Comparison of ENCODE assay signal across 19 cellular contexts in the genomic region with DNA sequence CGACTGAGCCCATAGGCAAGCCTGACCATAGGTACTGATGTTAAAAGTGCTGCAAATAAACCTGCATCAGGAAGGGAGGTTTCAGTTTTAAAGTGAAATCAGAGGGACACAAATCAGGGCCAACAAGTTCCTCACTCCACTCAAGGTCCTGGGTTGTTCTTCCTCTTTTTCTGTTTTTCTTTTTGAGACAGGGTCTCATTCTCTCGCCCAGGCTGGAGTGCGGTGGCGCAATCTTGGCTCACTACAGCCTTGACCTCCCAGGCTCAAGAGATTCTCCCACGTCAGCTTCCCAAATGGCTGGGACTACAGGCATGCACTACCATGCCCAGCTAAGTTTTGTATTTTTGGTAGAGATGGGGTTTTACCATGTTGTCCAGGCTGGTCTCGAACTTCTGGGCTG. TPM values are rescaled to one million over a fixed set of nuclear protein-coding genes. Genes with fewer than 3 reads are reported as not detected.
DNase-seq lines count a peak whose midpoint lies in the region; ATAC-seq, FAIRE-seq and TF ChIP-seq lines count a peak whose summit lies in the region.
"Had no signal": no experiment of that assay in that cellular context is flagged by ENCODE, and none has a peak within 500 bp of the region (broad histone marks: within the 10 kb centered on the region; RNA-seq: fewer than 3 reads in every experiment).

No MANE protein-coding gene starts in this region.

- H3K27ac Mint-ChIP-seq in MCF 10A (ENCODE audit: low read depth, unreplicated experiment): peak overlapping the region; percentile 75
- H3K27ac Mint-ChIP-seq: mesothelial cell of epicardium had no signal

- peaks cover 33% of the 10 kb centered on the region for H3K36me3 ChIP-seq in mammary epithelial cell (ENCODE audit: insufficient read depth, low read length)
- peaks cover 34 to 81% of the 10 kb centered on the region in 2 experiments for H3K36me3 ChIP-seq in HepG2 (replicated peaks in 1 of 2; ENCODE audit: control insufficient read depth in 1 of 2, insufficient read depth in 2 of 2, low read length in 2 of 2)
- H3K36me3 ChIP-seq in upper lobe of left lung: peaks cover 8 to 80% (median 62%) of the 10 kb centered on the region in 4 donors

- H3K9me3 Mint-ChIP-seq in MCF 10A (ENCODE audit: unreplicated experiment): no peaks in the 10 kb centered on the region
- H3K9me3 Mint-ChIP-seq: CD4-positive, alpha-beta memory T cell; mesothelial cell of epicardium had no signal

- TF ChIP-seq POLR2A in HepG2 (IDR thresholded peaks at IDR 0.05; ENCODE audit: insufficient read depth in 1 of 2, low read depth in 2 of 2, low read length in 2 of 2): no peak
- TF ChIP-seq POLR2A in upper lobe of left lung (IDR thresholded peaks at IDR 0.05): no peak

- H4K20me1 ChIP-seq in mammary epithelial cell (ENCODE audit: insufficient read depth, low read length) (no peaks in the 10 kb centered on the region), HepG2 (ENCODE audit: insufficient read depth, low read length) (peaks cover 4% of the 10 kb centered on the region; the same call in 1 of the 2 replicates)

- TF ChIP-seq CTCF in MCF 10A (IDR thresholded peaks at IDR 0.05; ENCODE audit: unreplicated experiment): no peak
- no peak for TF ChIP-seq CTCF in mammary epithelial cell (conservative IDR thresholded peaks at IDR 0.05 in 1 of 2, IDR thresholded peaks at IDR 0.05 in 1 of 2; ENCODE audit: extremely low read depth in 1 of 2, insufficient read depth in 1 of 2, low read depth in 1 of 2, low read length in 2 of 2)
- TF ChIP-seq CTCF in HepG2 (CRISPR knock-in tag; IDR thresholded peaks at IDR 0.05): no peak
- no peak for TF ChIP-seq CTCF in upper lobe of left lung (IDR thresholded peaks at IDR 0.05)

- 92% methylated on average over 6 of the region's 6 CpGs for WGBS in mammary epithelial cell (ENCODE audit: low coverage, missing lambda C conversion rate)
- WGBS in HepG2 (ENCODE audit: low lambda C conversion rate): 95% methylated on average over 6 of the region's 6 CpGs
- 67 to 71% methylated on average over 6 of the region's 6 CpGs for WGBS in upper lobe of left lung, 2 donors

- no peak for FAIRE-seq in HepG2 (lab: Jason Lieb, UNC)
- FAIRE-seq: K562, keratinocyte had no signal

- intact Hi-C loops in MCF 10A (cut with micrococcal nuclease): no loop called here
- intact Hi-C loops in mammary epithelial cell (cut with micrococcal nuclease): no loop called here
- intact Hi-C loops in HepG2 (cut with micrococcal nuclease; ENCODE audit: unreplicated experiment): no loop called here

- CTCF ChIA-PET in MCF 10A (lab: Yijun Ruan, JAX): no interaction called here
- CTCF ChIA-PET in mammary epithelial cell (lab: Charles Lee; ENCODE audit: low non-redundant PET): no interaction called here
- CTCF ChIA-PET in HepG2 (lab: Yijun Ruan, JAX; ENCODE audit: low intra/inter-chr PET ratio, low total read pairs): no interaction called here

- TF ChIP-seq RAD21 in HepG2 (CRISPR knock-in tag; IDR thresholded peaks at IDR 0.05): no peak

- H3K4me3 Mint-ChIP-seq in MCF 10A (ENCODE audit: unreplicated experiment): no peak overlapping the region
- H3K4me3 Mint-ChIP-seq: CD4-positive, alpha-beta memory T cell; mesothelial cell of epicardium had no signal

- no peak for DNase-seq in MCF 10A (ENCODE audit: unreplicated experiment)
- no peak for DNase-seq in mammary epithelial cell
- peak; percentile 28 for DNase-seq in SKM-1 (lab: John Stamatoyannopoulos, UW; ENCODE audit: unreplicated experiment)
- DNase-seq in HepG2 (ENCODE audit: low spot score): no peak
- no peak for DNase-seq in upper lobe of left lung
- no peak for DNase-seq in middle frontal gyrus (ENCODE audit: extremely low spot score, low spot score)
- no peak for DNase-seq in 8988T
- DNase-seq: activated CD4-positive, CD25-positive, alpha-beta regulatory T cell treated with anti-CD3 and anti-CD28 coated beads, Interleukin-2, amount 50 U/mL, for 72 hours; activated effector memory CD4-positive, alpha-beta T cell treated with anti-CD3 and anti-CD28 coated beads, Interleukin-2, amount 50 U/mL, for 16 hours; CD4-positive, alpha-beta memory T cell; DMS79; heart right ventricle; NCI-H1105 treated with DMSO at 0.1 percent for 48 hours; NCI-H2171 had no signal

- in situ Hi-C loops in mammary epithelial cell (cut with MboI; ENCODE audit: low sequenced_read_pairs in 2 of 2) (no loop called here), HepG2 (cut with HindIII; ENCODE audit: extremely low pct_ligation_motif_present, low pct_unique_long_range_greater_than_20kb) (no loop called here)

- no peaks in the 10 kb centered on the region for H3K27me3 Mint-ChIP-seq in MCF 10A (ENCODE audit: insufficient read depth, unreplicated experiment)
- H3K27me3 Mint-ChIP-seq: CD4-positive, alpha-beta memory T cell had no signal

- no peak for ATAC-seq in HepG2
- ATAC-seq in upper lobe of left lung (ENCODE audit: low FRiP score in 2 of 2): peak in 1 of 2 donors; percentile 12
- ATAC-seq in GM21367 (IDR thresholded peaks at IDR 0.05; ENCODE audit: unreplicated experiment): no peak
- ATAC-seq: K562 had no signal

- H3K79me2 ChIP-seq in mammary epithelial cell (ENCODE audit: insufficient read depth, low read length) (peaks cover 76% of the 10 kb centered on the region), HepG2 (ENCODE audit: insufficient read depth, low read length) (peaks cover 39% of the 10 kb centered on the region)

- no peak overlapping the region for H2AFZ ChIP-seq in mammary epithelial cell (ENCODE audit: low read depth, low read length)
- no peak overlapping the region for H2AFZ ChIP-seq in HepG2 (ENCODE audit: low read length)

- no peaks in the 10 kb centered on the region for H3K4me1 ChIP-seq in mammary epithelial cell (ENCODE audit: insufficient read depth, low read length)
- H3K4me1 ChIP-seq in HepG2 (ENCODE audit: insufficient read depth, low read length): peaks cover 8% of the 10 kb centered on the region
- H3K4me1 ChIP-seq in upper lobe of left lung: no peaks in the 10 kb centered on the region
- H3K4me1 ChIP-seq: tibial artery had no signal

- POLR2A ChIA-PET in MCF 10A (lab: Yijun Ruan, JAX): no interaction called here
- POLR2A ChIA-PET in HepG2 (lab: Yijun Ruan, JAX): interaction anchor here (0.6 to 1.1 kb wide), 2 partner anchors 60 to 133 kb away, joined by 3 read pairs; no protein-coding TSS in a partner anchor

- peaks cover 91% of the 10 kb centered on the region for H3K36me3 Mint-ChIP-seq in MCF 10A (ENCODE audit: insufficient read depth, unreplicated experiment)

- dilution Hi-C loops in mammary epithelial cell (cut with HindIII; ENCODE audit: low sequenced_read_pairs): no loop called here

- TF ChIP-seq EP300 in HepG2 (IDR thresholded peaks at IDR 0.05; ENCODE audit: low read depth in 2 of 2, low read length in 2 of 2) (no peak), HepG2 (CRISPR knock-in tag; IDR thresholded peaks at IDR 0.05; ENCODE audit: borderline replicate concordance) (no peak), upper lobe of left lung (IDR thresholded peaks at IDR 0.05) (no peak)

- H3K27ac ChIP-seq in mammary epithelial cell (ENCODE audit: insufficient read depth, low read depth, low read length): no peak overlapping the region
- no peak overlapping the region for H3K27ac ChIP-seq in HepG2 (ENCODE audit: extremely low read length, insufficient read depth, low read length)
- H3K27ac ChIP-seq in upper lobe of left lung: peak overlapping the region in 3 of 4 donors; percentile 32 to 76 (median 51)
- H3K27ac ChIP-seq: tibial artery had no signal

- H3K4me2 ChIP-seq in mammary epithelial cell (ENCODE audit: insufficient read depth, low read depth, low read length) (no peak overlapping the region), HepG2 (ENCODE audit: low read depth, low read length) (no peak overlapping the region)

- H3K9me3 ChIP-seq in mammary epithelial cell (replicated peaks; ENCODE audit: insufficient read depth, low read length) (no peaks in the 10 kb centered on the region), HepG2 (ENCODE audit: low read length) (no peaks in the 10 kb centered on the region), upper lobe of left lung (no peaks in the 10 kb centered on the region)
- H3K9me3 ChIP-seq: heart right ventricle, tibial artery had no signal

- H3K27me3 ChIP-seq in mammary epithelial cell (ENCODE audit: insufficient read depth, low read length): no peaks in the 10 kb centered on the region
- no peaks in the 10 kb centered on the region for H3K27me3 ChIP-seq in HepG2 (ENCODE audit: control insufficient read depth in 1 of 2, insufficient read depth in 2 of 2, low read length in 2 of 2)
- H3K27me3 ChIP-seq in upper lobe of left lung: no peaks in the 10 kb centered on the region
- H3K27me3 ChIP-seq: heart right ventricle, tibial artery had no signal

- H3K4me3 ChIP-seq in mammary epithelial cell (replicated peaks in 1 of 3; ENCODE audit: insufficient read depth in 1 of 3, low read depth in 2 of 3, low read length in 3 of 3) (no peak overlapping the region), HepG2 (replicated peaks in 1 of 3; ENCODE audit: insufficient read depth in 1 of 3, low read depth in 2 of 3, low read length in 3 of 3) (no peak overlapping the region), upper lobe of left lung (no peak overlapping the region)
- H3K4me3 ChIP-seq: heart right ventricle, K562, tibial artery had no signal

- BruUV-seq in MCF 10A (replicated peaks; lab: Mats Ljungman, UMichigan): no TSS peak
- BruUV-seq in mammary epithelial cell (replicated peaks; lab: Mats Ljungman, UMichigan): no TSS peak
- BruUV-seq in HepG2 (replicated peaks; lab: Mats Ljungman, UMichigan): no TSS peak

- H3K9ac ChIP-seq in mammary epithelial cell (ENCODE audit: insufficient read depth, low read length) (no peak overlapping the region), HepG2 (ENCODE audit: insufficient read depth, low read depth, low read length) (no peak overlapping the region)

- H3K4me1 Mint-ChIP-seq in MCF 10A (ENCODE audit: insufficient read depth, unreplicated experiment): peaks cover 6% of the 10 kb centered on the region
- H3K4me1 Mint-ChIP-seq: mesothelial cell of epicardium had no signal

RNA-seq across cellular contexts. Expression of gene WDR45B, which starts 20.4 kb away (rescaled TPM):
- total RNA-seq in MCF 10A (2022) (87.3 and 88.3 TPM in 2 replicates), mammary epithelial cell (10 to 100 TPM; 62.2 to 68.4 TPM), HepG2 (2016; rRNA removed; fragmentation: Illumina TruSeq; extraction: Trizol) (86.2 and 88.8 TPM in 2 replicates), upper lobe of left lung (10 to 100 TPM; 54.9 to 90.0 (median 74.3) TPM)
- polyA plus RNA-seq in mammary epithelial cell (71.9 TPM), HepG2 (2011; rRNA removed) (153 and 155 TPM in 2 replicates)
- polyA minus RNA-seq in mammary epithelial cell: 71.2 TPM
- 59.9 and 62.3 TPM in 2 replicates for total RNA-seq in HepG2 (2016; cell fraction: cytosol; rRNA removed; fragmentation: Illumina TruSeq; extraction: Trizol; ENCODE audit: low read depth)
- total RNA-seq in HepG2 (2016; cell fraction: insoluble cytoplasmic fraction; rRNA removed; fragmentation: Illumina TruSeq; extraction: Trizol): 80.2 and 87.6 TPM in 2 replicates
- total RNA-seq in HepG2 (2016; cell fraction: membrane; rRNA removed; fragmentation: Illumina TruSeq; extraction: Trizol): 148 and 149 TPM in 2 replicates
- 45.2 and 55.4 TPM in 2 replicates for total RNA-seq in HepG2 (2016; cell fraction: nucleus; rRNA removed; fragmentation: Illumina TruSeq; extraction: Trizol)
- 121 and 131 TPM in 2 replicates for polyA plus RNA-seq in HepG2 (2011; cell fraction: cytosol; rRNA removed)
- polyA plus RNA-seq in HepG2 (2011; cell fraction: nucleus; rRNA removed): 186 and 214 TPM in 2 replicates
- polyA plus RNA-seq in HepG2 (2012): 124 and 164 TPM in 2 replicates
- 65.9 and 70.7 TPM in 2 replicates for polyA plus RNA-seq in HepG2 (2016; cell fraction: cytosol; fragmentation: Illumina TruSeq; extraction: Trizol; ENCODE audit: low read depth)
- 89.4 and 101 TPM in 2 replicates for polyA plus RNA-seq in HepG2 (2016; cell fraction: insoluble cytoplasmic fraction; fragmentation: Illumina TruSeq; extraction: Trizol; ENCODE audit: low read depth)
- polyA plus RNA-seq in HepG2 (2016; cell fraction: membrane; fragmentation: Illumina TruSeq; extraction: Trizol; ENCODE audit: low read depth): 129 and 138 TPM in 2 replicates
- 81.4 and 81.5 TPM in 2 replicates for polyA plus RNA-seq in HepG2 (2016; cell fraction: nucleus; fragmentation: Illumina TruSeq; extraction: Trizol; ENCODE audit: insufficient read depth, low read depth)
- polyA minus RNA-seq in HepG2 (2011; rRNA and poly(A)+ RNA removed; ENCODE audit: low replicate concordance): 68.7 and 113 TPM in 2 replicates
- polyA minus RNA-seq in HepG2 (2011; cell fraction: cytosol; rRNA and poly(A)+ RNA removed): 60.7 and 64.4 TPM in 2 replicates
- 61.5 and 68.1 TPM in 2 replicates for polyA minus RNA-seq in HepG2 (2011; cell fraction: nucleus; rRNA and poly(A)+ RNA removed)

Comparison
In these comparisons a context has a peak if more than half of its experiments do, and no peak if none do; other contexts are left out.
1. H3K27ac ChIP-seq: peak in upper lobe of left lung (3 of 4); none in mammary epithelial cell (single experiment) and HepG2 (single experiment).